ENCODE assay signal across 30 cellular contexts in the genomic region with DNA sequence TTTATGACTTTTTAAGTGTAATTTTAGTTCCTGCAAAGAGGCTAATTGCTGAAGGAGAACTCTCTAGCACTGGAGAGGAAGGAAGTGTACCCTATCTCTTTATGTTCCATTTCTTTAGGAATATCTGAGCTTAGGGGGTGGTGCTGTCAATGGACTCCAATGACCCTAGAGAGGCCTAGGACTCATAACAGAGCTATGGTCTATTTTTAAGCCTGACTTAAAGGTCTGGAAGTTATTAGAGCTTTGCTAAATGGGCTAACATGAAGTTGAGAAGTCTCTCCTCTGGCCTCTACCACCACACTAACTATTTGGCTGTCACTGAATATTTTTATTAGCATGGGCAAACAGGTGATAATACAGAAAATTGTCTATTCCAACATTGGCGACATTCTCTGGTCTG.
"Had no signal": no experiment of that assay in that cellular context is flagged by ENCODE, and none has a peak within 500 bp of the region (broad histone marks: within the 10 kb centered on the region; RNA-seq: fewer than 3 reads in every experiment).

No MANE protein-coding gene starts in this region.

- H3K27ac ChIP-seq: adrenal gland, body of pancreas, colonic mucosa, epithelial cell of prostate, esophagus squamous epithelium, foreskin keratinocyte, gastrocnemius medialis, heart left ventricle had no signal

- H3K9me3 ChIP-seq: adrenal gland, body of pancreas, colonic mucosa, esophagus squamous epithelium, gastrocnemius medialis, heart left ventricle had no signal

- H3K27me3 ChIP-seq: adrenal gland, body of pancreas, colonic mucosa, esophagus squamous epithelium, foreskin keratinocyte, gastrocnemius medialis had no signal

- ATAC-seq: activated CD4-positive, alpha-beta T cell treated with anti-CD3 and anti-CD28 coated beads for 36 hours; activated CD8-positive, alpha-beta memory T cell treated with anti-CD3 and anti-CD28 coated beads, Interleukin-2, amount 10 ng/mL, durations not matched to agents 7 days and 5 days; activated CD8-positive, alpha-beta T cell treated with anti-CD3 and anti-CD28 coated beads, Interleukin-2, amount 10 ng/mL, durations not matched to agents 7 days and 5 days; activated naive CD8-positive, alpha-beta T cell treated with anti-CD3 and anti-CD28 coated beads, Interleukin-2, amount 50 U/mL, for 24 hours; body of pancreas; foreskin keratinocyte; gastrocnemius medialis; T-helper 17 cell had no signal

- DNase-seq: activated CD4-positive, alpha-beta memory T cell treated with anti-CD3 and anti-CD28 coated beads for 36 hours; activated CD4-positive, alpha-beta T cell treated with anti-CD3 and anti-CD28 coated beads for 36 hours; activated CD4-positive, alpha-beta T cell treated with anti-CD3 and anti-CD28 coated beads, Interleukin-2, amount 10 ng/mL, durations not matched to agents 24 days and 14 days; activated CD4-positive, CD25-positive, alpha-beta regulatory T cell; activated CD4-positive, CD25-positive, alpha-beta regulatory T cell treated with anti-CD3 and anti-CD28 coated beads, Interleukin-2, amount 50 U/mL, for 72 hours; activated CD8-positive, alpha-beta memory T cell treated with anti-CD3 and anti-CD28 coated beads, Interleukin-2, amount 10 ng/mL, durations not matched to agents 7 days and 5 days; activated CD8-positive, alpha-beta memory T cell treated with anti-CD3 and anti-CD28 coated beads, Interleukin-2, amount 50 U/mL, for 4 hours; activated CD8-positive, alpha-beta T cell treated with anti-CD3 and anti-CD28 coated beads, Interleukin-2, amount 10 ng/mL, durations not matched to agents 7 days and 5 days; activated effector memory CD4-positive, alpha-beta T cell treated with anti-CD3 and anti-CD28 coated beads, Interleukin-2, amount 50 U/mL, for 16 hours; activated naive CD4-positive, alpha-beta T cell treated with anti-CD3 and anti-CD28 coated beads for 36 hours; activated naive CD8-positive, alpha-beta T cell treated with anti-CD3 and anti-CD28 coated beads for 36 hours; activated naive CD8-positive, alpha-beta T cell treated with anti-CD3 and anti-CD28 coated beads, Interleukin-2, amount 50 U/mL, for 24 hours; activated T-cell treated with anti-CD3 and anti-CD28 coated beads, Interleukin-2, amount 50 U/mL, for 1 hour; activated T-cell treated with anti-CD3 and anti-CD28 coated beads, Interleukin-2, amount 50 U/mL, for 48 hours; adrenal gland; amygdala; aorta; body of pancreas; caudate nucleus; colonic mucosa; effector CD8-positive, alpha-beta T cell; esophagus squamous epithelium; foreskin keratinocyte; gastrocnemius medialis; glutamatergic neuron; heart left ventricle; T-helper 1 cell; T-helper 17 cell; T1000 had no signal

- H3K4me3 ChIP-seq: adrenal gland, body of pancreas, colonic mucosa, esophagus squamous epithelium, gastrocnemius medialis, heart left ventricle had no signal

- H3K4me1 ChIP-seq: adrenal gland, body of pancreas, colonic mucosa, esophagus squamous epithelium, foreskin keratinocyte, gastrocnemius medialis had no signal

- H3K36me3 ChIP-seq: adrenal gland, colonic mucosa, esophagus squamous epithelium, gastrocnemius medialis, heart left ventricle had no signal
